Comparison of ENCODE assay signal across 8 cellular contexts in genomic region chr6:82363368-82364086, GRCh38. TPM values are rescaled to one million over a fixed set of nuclear protein-coding genes. Genes with fewer than 3 reads are reported as not detected.
A peak's percentile ranks its signal among the peaks of the same experiment; 100 is the strongest.
DNase-seq lines count a peak whose midpoint lies in the region; ATAC-seq and TF ChIP-seq lines count a peak whose summit lies in the region.

TPBG (plus strand) TSS chr6:82363817; CDS start chr6:82364962, 1,145 bp downstream.

- H3K4me3 Mint-ChIP-seq in stimulated activated naive CD8-positive, alpha-beta T cell treated with anti-CD3 and anti-CD28 coated beads, Interleukin-15, Interleukin-2, amounts not matched to agents 100 ng/mL and 50 ng/mL, for 24 hours, result peak within 1 kb of the TSS; percentile 78

- ATAC-seq in GM18909 (IDR thresholded peaks at IDR 0.05; ENCODE audit: poor library complexity, unreplicated experiment), result peak; percentile 46
- ATAC-seq in left lobe of liver, result peak; percentile 58

- no peaks in the 10 kb centered on the region for H3K36me3 Mint-ChIP-seq in stimulated activated naive CD8-positive, alpha-beta T cell treated with anti-CD3 and anti-CD28 coated beads, Interleukin-15, Interleukin-2, amounts not matched to agents 100 ng/mL and 50 ng/mL, for 24 hours (ENCODE audit: low read depth)

- H3K4me1 Mint-ChIP-seq in stimulated activated naive CD8-positive, alpha-beta T cell treated with anti-CD3 and anti-CD28 coated beads, Interleukin-15, Interleukin-2, amounts not matched to agents 100 ng/mL and 50 ng/mL, for 24 hours (ENCODE audit: low read depth), result peaks cover 16% of the 10 kb centered on the region

- H3K27ac ChIP-seq in C4-2B, result no peak within 1 kb of the TSS; the same call in 1 of the 2 replicates

- TF ChIP-seq CTCF in C4-2B (conservative IDR thresholded peaks at IDR 0.05), result peak; percentile 36

- peaks cover 65% of the 10 kb centered on the region for H3K27me3 Mint-ChIP-seq in stimulated activated naive CD8-positive, alpha-beta T cell treated with anti-CD3 and anti-CD28 coated beads, Interleukin-15, Interleukin-2, amounts not matched to agents 100 ng/mL and 50 ng/mL, for 24 hours

- H3K9me3 Mint-ChIP-seq in stimulated activated naive CD8-positive, alpha-beta T cell treated with anti-CD3 and anti-CD28 coated beads, Interleukin-15, Interleukin-2, amounts not matched to agents 100 ng/mL and 50 ng/mL, for 24 hours, result no peaks in the 10 kb centered on the region

- DNase-seq in HT-29 (ENCODE audit: low spot score), result peak; percentile 62
- DNase-seq in SW480 (ENCODE audit: low spot score), result peak; percentile 64
- DNase-seq in dermis blood vessel endothelial cell, result peak; percentile 36
- no peak for DNase-seq in left lobe of liver (ENCODE audit: low spot score)
- DNase-seq in erythroblast (lab: John Stamatoyannopoulos, UW), result no peak

- no peak for TF ChIP-seq POLR2A in erythroblast (IDR thresholded peaks at IDR 0.05; ENCODE audit: low read length)

- peak within 1 kb of the TSS; percentile 49 for H3K27ac Mint-ChIP-seq in stimulated activated naive CD8-positive, alpha-beta T cell treated with anti-CD3 and anti-CD28 coated beads, Interleukin-15, Interleukin-2, amounts not matched to agents 100 ng/mL and 50 ng/mL, for 24 hours

RNA-seq across cellular contexts. Expression of gene TPBG, which starts in this region (rescaled TPM):
- 12.3 and 13.8 TPM in 2 replicates for total RNA-seq in HT-29 (2014; rRNA removed; shearing (Covaris generic))
- total RNA-seq in dermis blood vessel endothelial cell (8.7 and 9.4 TPM in 2 replicates), left lobe of liver (1.0 TPM)

Comparison
In these comparisons a context has a peak if more than half of its experiments do, and no peak if none do; other contexts are left out.
1. DNase-seq: peak in HT-29 (single experiment), SW480 (single experiment) and dermis blood vessel endothelial cell (single experiment); none in left lobe of liver (single experiment) and erythroblast (0 of 2).